ENCODE assay signal across 15 cellular contexts in the genomic region with DNA sequence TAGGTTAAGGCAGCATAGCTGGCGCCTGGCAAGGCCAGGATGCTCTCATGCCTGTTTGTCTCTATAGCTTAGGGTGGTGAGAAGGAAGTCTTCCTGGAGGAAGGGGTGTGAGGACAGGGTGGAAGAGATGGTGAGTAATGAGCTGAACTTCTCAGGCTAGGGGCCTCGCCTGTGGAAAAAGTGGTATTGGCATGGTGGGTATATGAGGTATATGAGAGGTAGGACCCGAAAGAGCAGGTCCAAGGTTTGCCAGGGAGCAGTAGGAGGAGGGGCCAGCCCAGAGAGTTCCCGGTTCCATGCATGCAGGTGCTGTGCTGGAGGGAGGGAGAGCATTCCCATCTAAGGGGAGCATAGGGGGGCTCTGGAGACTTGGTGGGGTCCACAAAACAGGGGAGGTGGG. TPM values are rescaled to one million over a fixed set of nuclear protein-coding genes. Genes with fewer than 3 reads are reported as not detected.
A peak's percentile ranks its signal among the peaks of the same experiment; 100 is the strongest.
DNase-seq lines count a peak whose midpoint lies in the region; ATAC-seq and TF ChIP-seq lines count a peak whose summit lies in the region.
"Had no signal": no experiment of that assay in that cellular context is flagged by ENCODE, and none has a peak within 500 bp of the region (broad histone marks: within the 10 kb centered on the region; RNA-seq: fewer than 3 reads in every experiment).

No MANE protein-coding gene starts in this region.

- no peak overlapping the region for H2BK12ac ChIP-seq in neuronal stem cell (ENCODE audit: low read length)
- H2BK12ac ChIP-seq in mesenchymal stem cell (ENCODE audit: low read length in 2 of 2), result no peak overlapping the region

- no peak overlapping the region for H4K8ac ChIP-seq in neuronal stem cell (ENCODE audit: low read depth, low read length)
- H4K8ac ChIP-seq in mesenchymal stem cell (ENCODE audit: low read length), result no peak overlapping the region

- H3K4me2 ChIP-seq in Loucy (ENCODE audit: low read depth, low read length, poor library complexity, severe bottlenecking) (peak overlapping the region; percentile 78), neuronal stem cell (ENCODE audit: insufficient read depth, low read length, poor library complexity, severe bottlenecking) (no peak overlapping the region), mesenchymal stem cell (ENCODE audit: low read length, poor library complexity, severe bottlenecking) (no peak overlapping the region)

- H3K18ac ChIP-seq in neuronal stem cell (ENCODE audit: low read length) (peak overlapping the region; percentile 23), mesenchymal stem cell (ENCODE audit: low read depth in 1 of 2, low read length in 2 of 2) (no peak overlapping the region)

- peak overlapping the region; percentile 14 for H3K27ac Mint-ChIP-seq in Caco-2 (ENCODE audit: unreplicated experiment)
- H3K27ac Mint-ChIP-seq: activated T-cell treated with anti-CD3 and anti-CD28 coated beads, Interleukin-2, amount 50 U/mL, for 24 hours had no signal

- H3K4me3 Mint-ChIP-seq in Caco-2 (ENCODE audit: unreplicated experiment), result peak overlapping the region; percentile 15
- H3K4me3 Mint-ChIP-seq: activated T-cell treated with anti-CD3 and anti-CD28 coated beads, Interleukin-2, amount 50 U/mL, for 24 hours had no signal

- H3K4ac ChIP-seq in neuronal stem cell (ENCODE audit: low read length) (no peak overlapping the region), mesenchymal stem cell (ENCODE audit: low read depth in 1 of 2, low read length in 2 of 2) (no peak overlapping the region)

- ATAC-seq in foreskin keratinocyte, result no peak

- POLR2A ChIA-PET in Caco-2 (lab: Charles Lee), result interaction anchor here (0.6 kb wide), 1 partner anchor 16 kb away, joined by 3 read pairs; no protein-coding TSS in a partner anchor

- peak overlapping the region; percentile 26 for H3K27ac ChIP-seq in caudate nucleus (ENCODE audit: low read depth, low read length)
- H3K27ac ChIP-seq in neuronal stem cell (replicated peaks; ENCODE audit: low read length), result no peak overlapping the region
- no peak overlapping the region for H3K27ac ChIP-seq in foreskin keratinocyte
- H3K27ac ChIP-seq in mesenchymal stem cell (ENCODE audit: low read length, poor library complexity, severe bottlenecking), result no peak overlapping the region
- H3K27ac ChIP-seq: cardiac muscle cell, GM23248, heart right ventricle, Peyer's patch, suprapubic skin had no signal

- WGBS in neuronal stem cell (ENCODE audit: extremely low coverage in 2 of 2, insufficient read length in 2 of 2, insufficient replicate concordance in 1 of 2), 2 donors, result no CpG with 5 or more reads among the region's 4 CpGs
- 79% methylated on average over 4 of the region's 4 CpGs for WGBS in mesenchymal stem cell

- no peaks in the 10 kb centered on the region for H3K9me3 Mint-ChIP-seq in Caco-2 (ENCODE audit: unreplicated experiment)
- H3K9me3 Mint-ChIP-seq: activated T-cell treated with anti-CD3 and anti-CD28 coated beads, Interleukin-2, amount 50 U/mL, for 24 hours had no signal

- H2BK15ac ChIP-seq in neuronal stem cell (ENCODE audit: low read length), result no peak overlapping the region
- H2BK15ac ChIP-seq in mesenchymal stem cell (ENCODE audit: low read depth, poor library complexity, severe bottlenecking), result no peak overlapping the region

- H2BK120ac ChIP-seq in neuronal stem cell (ENCODE audit: low read depth, low read length), result no peak overlapping the region
- H2BK120ac ChIP-seq in mesenchymal stem cell (ENCODE audit: low read depth, low read length), result no peak overlapping the region

- intact Hi-C loops in Caco-2 (cut with micrococcal nuclease; ENCODE audit: unreplicated experiment), result loop anchor here (1.0 kb wide), 2 partner anchors 16 to 125 kb away; no protein-coding TSS in a partner anchor

- TF ChIP-seq CTCF in Caco-2 (IDR thresholded peaks at IDR 0.05; ENCODE audit: insufficient read depth in 1 of 2, low read depth in 1 of 2, low read length in 1 of 2, severe bottlenecking in 1 of 2, unreplicated experiment in 1 of 2) (no peak), Loucy (conservative IDR thresholded peaks at IDR 0.05; ENCODE audit: low read length) (no peak), foreskin keratinocyte (conservative IDR thresholded peaks at IDR 0.05) (no peak)

- CTCF ChIA-PET in Caco-2 (lab: Charles Lee), result interaction anchor here (0.6 to 6.0 kb wide), 11 partner anchors 10 to 126 kb away, joined by 3 to 54 read pairs (median 12); no protein-coding TSS in a partner anchor

- H3K23ac ChIP-seq in neuronal stem cell (ENCODE audit: low read depth, low read length, poor library complexity) (no peak overlapping the region), mesenchymal stem cell (ENCODE audit: low read length in 2 of 2) (no peak overlapping the region)

- peaks cover 24% of the 10 kb centered on the region for H3K4me1 Mint-ChIP-seq in Caco-2 (ENCODE audit: low read depth, unreplicated experiment)

- H3K9me3 ChIP-seq in Caco-2 (no peaks in the 10 kb centered on the region), Loucy (ENCODE audit: insufficient read depth, low read depth, low read length) (no peaks in the 10 kb centered on the region), neuronal stem cell (replicated peaks in 1 of 2; ENCODE audit: control insufficient read depth in 2 of 2, insufficient read depth in 1 of 2, low read depth in 1 of 2, low read length in 2 of 2) (no peaks in the 10 kb centered on the region), mesenchymal stem cell (ENCODE audit: control insufficient read depth, low read length) (no peaks in the 10 kb centered on the region)
- H3K9me3 ChIP-seq: heart right ventricle, Peyer's patch, suprapubic skin had no signal

- H3F3A ChIP-seq in Loucy (ENCODE audit: low read depth), result no peaks in the 10 kb centered on the region

- no peaks in the 10 kb centered on the region for H3K36me3 ChIP-seq in Caco-2 (ENCODE audit: control insufficient read depth, insufficient read depth, low read length)
- H3K36me3 ChIP-seq in Loucy (ENCODE audit: insufficient read depth, low read length), result no peaks in the 10 kb centered on the region
- peaks cover 0 to 5% of the 10 kb centered on the region in 2 donors for H3K36me3 ChIP-seq in neuronal stem cell (replicated peaks in 1 of 2; ENCODE audit: control insufficient read depth in 2 of 2, insufficient read depth in 2 of 2, low read length in 2 of 2)
- H3K36me3 ChIP-seq in mesenchymal stem cell (ENCODE audit: control insufficient read depth in 1 of 2, insufficient read depth in 2 of 2, low read depth in 1 of 2, low read length in 2 of 2), result peaks cover 7 to 8% of the 10 kb centered on the region in 2 experiments
- H3K36me3 ChIP-seq: cardiac muscle cell, Peyer's patch had no signal

- H4K91ac ChIP-seq in neuronal stem cell (ENCODE audit: low read depth, low read length, poor library complexity) (no peak overlapping the region), mesenchymal stem cell (ENCODE audit: low read length) (no peak overlapping the region)

- H3K9ac ChIP-seq in Loucy (ENCODE audit: low read depth, low read length, poor library complexity, severe bottlenecking) (peak overlapping the region; percentile 56), neuronal stem cell (ENCODE audit: low read depth, low read length, poor library complexity) (no peak overlapping the region), mesenchymal stem cell (ENCODE audit: low read length) (no peak overlapping the region)
- H3K9ac ChIP-seq: GM23248 had no signal

- peak overlapping the region; percentile 83; the same call in 1 of the 2 replicates for H2AFZ ChIP-seq in Loucy (ENCODE audit: low read length)
- H2AFZ ChIP-seq in neuronal stem cell (ENCODE audit: low read length), result peak overlapping the region; percentile 96
- H2AFZ ChIP-seq in mesenchymal stem cell (ENCODE audit: low read depth, low read length), result no peak overlapping the region
- H2AFZ ChIP-seq: GM23248 had no signal

- H3K27me3 ChIP-seq in Caco-2 (replicated peaks; ENCODE audit: control insufficient read depth, insufficient read depth, low read length) (no peaks in the 10 kb centered on the region), Loucy (ENCODE audit: insufficient read depth, low read length, poor library complexity, severe bottlenecking) (no peaks in the 10 kb centered on the region), neuronal stem cell (ENCODE audit: control insufficient read depth in 3 of 3, insufficient read depth in 3 of 3, low read depth in 1 of 3, low read length in 3 of 3) (peaks cover 0 to 22% (median 15%) of the 10 kb centered on the region in 3 experiments), foreskin keratinocyte (peaks cover 29% of the 10 kb centered on the region), mesenchymal stem cell (ENCODE audit: control insufficient read depth in 1 of 2, insufficient read depth in 1 of 2, low read length in 2 of 2) (peaks cover 0 to 20% of the 10 kb centered on the region in 2 experiments)
- H3K27me3 ChIP-seq: Peyer's patch, suprapubic skin had no signal

- H2BK5ac ChIP-seq in neuronal stem cell (ENCODE audit: low read length), result no peak overlapping the region
- no peak overlapping the region for H2BK5ac ChIP-seq in mesenchymal stem cell (ENCODE audit: low read depth, low read length, poor library complexity, severe bottlenecking)

- H3K79me2 ChIP-seq in Loucy (ENCODE audit: insufficient read depth, low read length), result no peaks in the 10 kb centered on the region

- H3K27me3 Mint-ChIP-seq in Caco-2 (ENCODE audit: insufficient read depth, unreplicated experiment), result no peaks in the 10 kb centered on the region
- H3K27me3 Mint-ChIP-seq: activated T-cell treated with anti-CD3 and anti-CD28 coated beads, Interleukin-2, amount 50 U/mL, for 24 hours had no signal

- BruUV-seq in Caco-2 (replicated peaks; lab: Mats Ljungman, UMichigan), result no TSS peak

- no peaks in the 10 kb centered on the region for H3K9me2 ChIP-seq in Loucy (replicated peaks; ENCODE audit: low read depth, low read length)

- DNase-seq in Caco-2 (no peak), caudate nucleus (lab: John Stamatoyannopoulos, UW) (no peak), neuronal stem cell (ENCODE audit: low spot score) (no peak), NOMO-1 (lab: John Stamatoyannopoulos, UW; ENCODE audit: unreplicated experiment in 2 of 2) (no peak), foreskin keratinocyte (no peak), mesenchymal stem cell (no peak)

- H3K79me1 ChIP-seq in neuronal stem cell (ENCODE audit: low read depth, low read length) (no peaks in the 10 kb centered on the region), mesenchymal stem cell (replicated peaks; ENCODE audit: low read length, poor library complexity, severe bottlenecking) (no peaks in the 10 kb centered on the region)

- H3K4me1 ChIP-seq in Caco-2, result peaks cover 7% of the 10 kb centered on the region; the same call in 1 of the 2 replicates
- H3K4me1 ChIP-seq in Loucy (ENCODE audit: insufficient read depth, low read length, poor library complexity, severe bottlenecking), result peaks cover 32% of the 10 kb centered on the region
- H3K4me1 ChIP-seq in neuronal stem cell (ENCODE audit: control insufficient read depth in 2 of 2, insufficient read depth in 1 of 2, low read depth in 1 of 2, low read length in 2 of 2), result peaks cover 10 to 12% of the 10 kb centered on the region in 2 donors
- no peaks in the 10 kb centered on the region for H3K4me1 ChIP-seq in foreskin keratinocyte
- peaks cover 33% of the 10 kb centered on the region for H3K4me1 ChIP-seq in mesenchymal stem cell (ENCODE audit: control insufficient read depth, insufficient read depth, low read depth, low read length)

- H3K14ac ChIP-seq in neuronal stem cell (ENCODE audit: low read length) (no peak overlapping the region), mesenchymal stem cell (ENCODE audit: low read length in 2 of 2) (no peak overlapping the region)

- no peak overlapping the region for H3K4me3 ChIP-seq in Caco-2 (ENCODE audit: low read depth, low read length)
- peak overlapping the region; percentile 68 for H3K4me3 ChIP-seq in Loucy (ENCODE audit: low read length, poor library complexity, severe bottlenecking)
- H3K4me3 ChIP-seq in neuronal stem cell (ENCODE audit: low read length in 2 of 2), result no peak overlapping the region
- no peak overlapping the region for H3K4me3 ChIP-seq in mesenchymal stem cell (ENCODE audit: insufficient read depth in 1 of 2, low read depth in 1 of 2, low read length in 2 of 2)
- H3K4me3 ChIP-seq: cardiac muscle cell, GM23248, heart right ventricle, Peyer's patch, suprapubic skin had no signal

- H3K36me3 Mint-ChIP-seq in Caco-2 (ENCODE audit: insufficient read depth, unreplicated experiment), result peaks cover 18% of the 10 kb centered on the region

- H2AK5ac ChIP-seq in neuronal stem cell (ENCODE audit: low read depth, low read length) (peak overlapping the region; percentile 19), mesenchymal stem cell (ENCODE audit: low read length, severe bottlenecking) (no peak overlapping the region)

- no peaks in the 10 kb centered on the region for H4K20me1 ChIP-seq in Loucy (ENCODE audit: insufficient read depth, low read length, poor library complexity, severe bottlenecking)

RNA-seq across cellular contexts. Expression of a gene that starts 13.4 kb away (rescaled TPM):
- 3.7 and 4.1 TPM in 2 replicates for total RNA-seq in Caco-2 (2022)
- 11.1 TPM for polyA plus RNA-seq in neuronal stem cell (2013, experiment 1 of 2)
- 10.9 TPM for polyA plus RNA-seq in neuronal stem cell (2013, experiment 2 of 2)
- 0.11 and 0.44 TPM in 2 replicates for total RNA-seq in foreskin keratinocyte
- 0.12 and 0.15 TPM in 2 replicates for polyA plus RNA-seq in foreskin keratinocyte
- polyA plus RNA-seq in mesenchymal stem cell (2013, experiment 1 of 2), result 17.3 TPM
- polyA plus RNA-seq in mesenchymal stem cell (2013, experiment 2 of 2), result 17.8 TPM
- polyA plus RNA-seq: GM23248 had no signal

RNA-seq across cellular contexts. Expression of a gene that starts 31.1 kb away (rescaled TPM):
- total RNA-seq in Caco-2 (2022) (37.9 and 41.8 TPM in 2 replicates), foreskin keratinocyte (3.0 and 3.5 TPM in 2 replicates)
- polyA plus RNA-seq in neuronal stem cell (2013, experiment 1 of 2), result 46.2 TPM
- 44.5 TPM for polyA plus RNA-seq in neuronal stem cell (2013, experiment 2 of 2)
- 2.8 and 3.0 TPM in 2 replicates for polyA plus RNA-seq in foreskin keratinocyte
- polyA plus RNA-seq in mesenchymal stem cell (2013, experiment 1 of 2), result 59.6 TPM
- polyA plus RNA-seq in mesenchymal stem cell (2013, experiment 2 of 2), result 43.8 TPM

RNA-seq across cellular contexts. Expression of a gene that starts 49.7 kb away (rescaled TPM):
- 67.2 and 78.0 TPM in 2 replicates for total RNA-seq in Caco-2 (2022)
- 16.4 TPM for polyA plus RNA-seq in neuronal stem cell (2013, experiment 1 of 2)
- 15.2 TPM for polyA plus RNA-seq in neuronal stem cell (2013, experiment 2 of 2)
- 62.5 and 66.1 TPM in 2 replicates for total RNA-seq in foreskin keratinocyte
- polyA plus RNA-seq in foreskin keratinocyte, result 77.8 and 83.1 TPM in 2 replicates
- polyA plus RNA-seq in mesenchymal stem cell (2013, experiment 1 of 2), result 38.1 TPM
- polyA plus RNA-seq in mesenchymal stem cell (2013, experiment 2 of 2), result 37.4 TPM

RNA-seq across cellular contexts. Expression of a gene that starts 59.4 kb away (rescaled TPM):
- total RNA-seq in Caco-2 (2022) (not detected in 2 replicates), foreskin keratinocyte (not detected in 2 replicates)
- 0.38 TPM for polyA plus RNA-seq in neuronal stem cell (2013, experiment 1 of 2)
- 0.18 TPM for polyA plus RNA-seq in neuronal stem cell (2013, experiment 2 of 2)
- polyA plus RNA-seq in foreskin keratinocyte, result not detected in 2 replicates
- polyA plus RNA-seq in mesenchymal stem cell (2013, experiment 1 of 2), result 3.3 TPM
- polyA plus RNA-seq in mesenchymal stem cell (2013, experiment 2 of 2), result 3.5 TPM
- total RNA-seq: cardiac muscle cell, GM23248, HepG2, kidney epithelial cell had no signal
- polyA plus RNA-seq: cardiac muscle cell, GM23248, HepG2 had no signal
